32 cellular contexts compared by ENCODE assay signal in genomic region chr2:85667561-85668008, GRCh38. TPM values are rescaled to one million over a fixed set of nuclear protein-coding genes. Genes with fewer than 3 reads are reported as not detected.
"Had no signal": no experiment of that assay in that cellular context is flagged by ENCODE, and none has a peak within 500 bp of the region (broad histone marks: within the 10 kb centered on the region; RNA-seq: fewer than 3 reads in every experiment).

No MANE protein-coding gene starts in this region.

- DNase-seq: effector CD8-positive, alpha-beta T cell; endodermal cell; foreskin fibroblast; heart right ventricle; hippocampal formation; left cardiac atrium; left ventricle myocardium inferior; mesenchymal stem cell; midbrain; naive thymus-derived CD4-positive, alpha-beta T cell; stimulated activated CD4-positive, alpha-beta T cell treated with anti-CD3 and anti-CD28 coated beads, Interleukin-4, amount 100 ng/mL, for 4 hours; stimulated activated naive CD8-positive, alpha-beta T cell treated with anti-CD3 and anti-CD28 coated beads, Interleukin-15, Interleukin-2, amounts not matched to agents 100 U/mL and 50 U/mL, for 24 hours; substantia nigra; testis; tibial artery; uterus had no signal

- H3K4me2 ChIP-seq: neural progenitor cell had no signal

- H3K36me3 ChIP-seq: gastrocnemius medialis, heart right ventricle, left ventricle myocardium inferior, neural progenitor cell, tibial artery, uterus had no signal

- H3K27ac ChIP-seq: epithelial cell of prostate, gastrocnemius medialis, heart right ventricle, left ventricle myocardium inferior, neural progenitor cell, parathyroid adenoma, testis, tibial artery, uterus had no signal

- FAIRE-seq: colon, islet of Langerhans had no signal

- H3K27me3 ChIP-seq: gastrocnemius medialis, heart right ventricle, neural progenitor cell, testis, tibial artery, uterus had no signal

- H3K79me2 ChIP-seq: parathyroid adenoma had no signal

- H3K9ac ChIP-seq: neural progenitor cell, parathyroid adenoma had no signal

- H3K4me1 ChIP-seq: neural progenitor cell, parathyroid adenoma, uterus had no signal

- ATAC-seq: esophagus mucosa; gastrocnemius medialis; heart right ventricle; left cardiac atrium; naive thymus-derived CD4-positive, alpha-beta T cell; sciatic nerve; stimulated activated memory B cell treated with anti-CD40 and anti-IgM and Interleukin-4, amounts not matched to agents 10 μg/mL and 1 μg/mL and 100 μg/mL, for 72 hours had no signal

- H3K4me3 ChIP-seq: gastrocnemius medialis, heart right ventricle, left ventricle myocardium inferior, neural progenitor cell, testis, tibial artery, uterus had no signal

- H3K9me3 ChIP-seq: gastrocnemius medialis, heart right ventricle, left ventricle myocardium inferior, testis, tibial artery, uterus had no signal

- H2AFZ ChIP-seq: neural progenitor cell, parathyroid adenoma had no signal

RNA-seq across cellular contexts. Expression of gene SFTPB, which starts 0.4 kb away (rescaled TPM):
- total RNA-seq: endodermal cell; gastrocnemius medialis; glomerular endothelial cell; kidney epithelial cell; left ventricle myocardium inferior; lung microvascular endothelial cell; naive thymus-derived CD4-positive, alpha-beta T cell; osteoblast; progenitor cell of endocrine pancreas; skeletal muscle tissue had no signal
- polyA plus RNA-seq: naive thymus-derived CD4-positive, alpha-beta T cell had no signal

RNA-seq across cellular contexts. Expression of gene GNLY, which starts 26.6 kb away (rescaled TPM):
- total RNA-seq: cerebellum, endodermal cell, glomerular endothelial cell, kidney epithelial cell, lung microvascular endothelial cell, osteoblast, progenitor cell of endocrine pancreas, skeletal muscle tissue had no signal
